Comparison of ENCODE assay signal across 18 cellular contexts in the genomic region with DNA sequence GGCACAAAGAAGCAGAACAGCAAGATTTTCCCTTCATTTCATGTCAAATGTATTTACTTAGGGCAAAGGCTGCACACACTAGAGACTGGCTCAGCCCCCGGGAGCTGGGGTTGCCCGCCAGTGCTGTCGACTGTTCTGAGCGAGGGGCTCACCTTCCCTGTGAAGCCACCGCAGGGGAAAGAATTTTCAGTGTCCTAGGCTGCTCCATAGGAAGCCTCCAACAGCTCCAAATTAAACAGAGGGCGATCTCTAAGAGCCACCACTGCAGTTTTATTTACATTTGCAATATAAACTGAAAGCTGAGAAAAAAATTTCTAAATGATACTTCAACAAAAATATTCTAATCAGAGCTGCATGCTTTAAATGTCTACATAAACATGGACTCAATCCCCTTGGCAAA. TPM values are rescaled to one million over a fixed set of nuclear protein-coding genes. Genes with fewer than 3 reads are reported as not detected.
DNase-seq lines count a peak whose midpoint lies in the region; ATAC-seq and TF ChIP-seq lines count a peak whose summit lies in the region.
"Had no signal": no experiment of that assay in that cellular context is flagged by ENCODE, and none has a peak within 500 bp of the region (broad histone marks: within the 10 kb centered on the region; RNA-seq: fewer than 3 reads in every experiment).

No MANE protein-coding gene starts in this region.

- no peaks in the 10 kb centered on the region for H3K27me3 Mint-ChIP-seq in activated naive CD4-positive, alpha-beta T cell treated with anti-CD3 and anti-CD28 coated beads, Interleukin-2, amount 50 U/mL, for 24 hours
- no peaks in the 10 kb centered on the region for H3K27me3 Mint-ChIP-seq in activated CD8-positive, alpha-beta T cell treated with anti-CD3 and anti-CD28 coated beads for 36 hours
- no peaks in the 10 kb centered on the region for H3K27me3 Mint-ChIP-seq in type B pancreatic cell

- TF ChIP-seq POLR2A in gastroesophageal sphincter (IDR thresholded peaks at IDR 0.05) = no peak

- peaks cover 27% of the 10 kb centered on the region for H3K36me3 Mint-ChIP-seq in activated naive CD4-positive, alpha-beta T cell treated with anti-CD3 and anti-CD28 coated beads, Interleukin-2, amount 50 U/mL, for 24 hours
- H3K36me3 Mint-ChIP-seq in activated CD8-positive, alpha-beta T cell treated with anti-CD3 and anti-CD28 coated beads for 36 hours (ENCODE audit: low read depth) = peaks cover 57% of the 10 kb centered on the region
- H3K36me3 Mint-ChIP-seq in type B pancreatic cell = peaks cover 51% of the 10 kb centered on the region

- peak overlapping the region in 3 of 4 donors; percentile 86 to 88 (median 86) for H3K27ac ChIP-seq in gastroesophageal sphincter
- H3K27ac ChIP-seq: SJSA1 had no signal

- CTCF ChIA-PET in activated CD8-positive, alpha-beta T cell treated with anti-CD3 and anti-CD28 coated beads for 36 hours (lab: Charles Lee) = interaction anchor here (0.8 to 1.3 kb wide), 3 partner anchors 18 to 35 kb away, joined by 3 read pairs; no protein-coding TSS in a partner anchor

- peak overlapping the region; percentile 92 for H3K4me3 Mint-ChIP-seq in activated naive CD4-positive, alpha-beta T cell treated with anti-CD3 and anti-CD28 coated beads, Interleukin-2, amount 50 U/mL, for 24 hours
- no peak overlapping the region for H3K4me3 Mint-ChIP-seq in activated CD8-positive, alpha-beta T cell treated with anti-CD3 and anti-CD28 coated beads for 36 hours
- H3K4me3 Mint-ChIP-seq in type B pancreatic cell = no peak overlapping the region

- no peak for ATAC-seq in activated CD8-positive, alpha-beta T cell treated with anti-CD3 and anti-CD28 coated beads for 36 hours
- ATAC-seq in gastroesophageal sphincter (no peak), GM21529 (IDR thresholded peaks at IDR 0.05; ENCODE audit: unreplicated experiment) (no peak)

- POLR2A ChIA-PET in activated CD8-positive, alpha-beta T cell treated with anti-CD3 and anti-CD28 coated beads for 36 hours (lab: Charles Lee) = interaction anchor here (2.2 to 3.0 kb wide), 2 partner anchors 19 to 20 kb away, joined by 13 to 16 read pairs; no protein-coding TSS in a partner anchor

- H3K4me3 ChIP-seq in gastroesophageal sphincter = no peak overlapping the region
- H3K4me3 ChIP-seq: SJSA1 had no signal

- no peak for TF ChIP-seq CTCF in activated CD8-positive, alpha-beta T cell treated with anti-CD3 and anti-CD28 coated beads for 36 hours (IDR thresholded peaks at IDR 0.05)
- TF ChIP-seq CTCF in gastroesophageal sphincter (IDR thresholded peaks at IDR 0.05) = no peak
- no peak for TF ChIP-seq CTCF in type B pancreatic cell (conservative IDR thresholded peaks at IDR 0.05)

- H3K9me3 ChIP-seq in gastroesophageal sphincter = no peaks in the 10 kb centered on the region
- H3K9me3 ChIP-seq: SJSA1 had no signal

- TF ChIP-seq EP300 in gastroesophageal sphincter (IDR thresholded peaks at IDR 0.05) = no peak

- peaks cover 0 to 75% (median 13%) of the 10 kb centered on the region in 3 donors for H3K4me1 ChIP-seq in gastroesophageal sphincter

- peaks cover 71% of the 10 kb centered on the region for H3K4me1 Mint-ChIP-seq in activated naive CD4-positive, alpha-beta T cell treated with anti-CD3 and anti-CD28 coated beads, Interleukin-2, amount 50 U/mL, for 24 hours
- H3K4me1 Mint-ChIP-seq in activated CD8-positive, alpha-beta T cell treated with anti-CD3 and anti-CD28 coated beads for 36 hours (ENCODE audit: low read depth) = peaks cover 64% of the 10 kb centered on the region
- peaks cover 42% of the 10 kb centered on the region for H3K4me1 Mint-ChIP-seq in type B pancreatic cell (ENCODE audit: unreplicated experiment)

- H3K27ac Mint-ChIP-seq in activated naive CD4-positive, alpha-beta T cell treated with anti-CD3 and anti-CD28 coated beads, Interleukin-2, amount 50 U/mL, for 24 hours = peak overlapping the region; percentile 98
- peak overlapping the region; percentile 90 for H3K27ac Mint-ChIP-seq in activated CD8-positive, alpha-beta T cell treated with anti-CD3 and anti-CD28 coated beads for 36 hours
- H3K27ac Mint-ChIP-seq in type B pancreatic cell = peak overlapping the region; percentile 30

- 32 to 33% methylated on average over 1 to 4 of the region's 6 CpGs for WGBS in gastroesophageal sphincter (ENCODE audit: low coverage in 1 of 2), 2 donors

- intact Hi-C loops in activated CD8-positive, alpha-beta T cell treated with anti-CD3 and anti-CD28 coated beads for 36 hours (cut with micrococcal nuclease) = no loop called here

- in situ Hi-C loops in G401 (cut with HindIII; ENCODE audit: low sequenced_read_pairs) = no loop called here

- H3K9me3 Mint-ChIP-seq in activated naive CD4-positive, alpha-beta T cell treated with anti-CD3 and anti-CD28 coated beads, Interleukin-2, amount 50 U/mL, for 24 hours = no peaks in the 10 kb centered on the region
- no peaks in the 10 kb centered on the region for H3K9me3 Mint-ChIP-seq in activated CD8-positive, alpha-beta T cell treated with anti-CD3 and anti-CD28 coated beads for 36 hours
- no peaks in the 10 kb centered on the region for H3K9me3 Mint-ChIP-seq in type B pancreatic cell

- H3K27me3 ChIP-seq in gastroesophageal sphincter = no peaks in the 10 kb centered on the region
- H3K27me3 ChIP-seq: SJSA1 had no signal

- H3K36me3 ChIP-seq in gastroesophageal sphincter = no peaks in the 10 kb centered on the region

- DNase-seq in activated naive CD4-positive, alpha-beta T cell treated with anti-CD3 and anti-CD28 coated beads, Interleukin-2, amount 50 U/mL, for 16 hours = no peak
- no peak for DNase-seq in activated CD8-positive, alpha-beta T cell treated with anti-CD3 and anti-CD28 coated beads for 36 hours
- DNase-seq in type B pancreatic cell (ENCODE audit: extremely low spot score, unreplicated experiment) (no peak), G401 (ENCODE audit: low spot score) (no peak)
- no peak for DNase-seq in NK-92 treated with Interleukin-12 subunit alpha and Interleukin-12 subunit beta, amount 100 ng/mL, for 24 hours (lab: John Stamatoyannopoulos, UW)
- DNase-seq: activated CD4-positive, CD25-positive, alpha-beta regulatory T cell treated with anti-CD3 and anti-CD28 coated beads, Interleukin-2, amount 50 U/mL, for 72 hours; activated T-cell treated with anti-CD3 and anti-CD28 coated beads for 4 hours; erythroblast; KG1; NCI-H187; NCI-H2227 treated with DMSO at 0.1 percent for 48 hours; NCI-H82; stimulated activated CD4-positive, alpha-beta T cell treated with anti-CD3 and anti-CD28 coated beads, Interleukin-4, amount 100 ng/mL, for 24 hours; T1000 had no signal

RNA-seq across cellular contexts. Expression of gene UXS1, which starts 54.0 kb away (rescaled TPM):
- total RNA-seq in activated CD8-positive, alpha-beta T cell treated with anti-CD3 and anti-CD28 coated beads for 36 hours = 10 to 100 TPM; 47.4 to 47.8 TPM
- total RNA-seq in gastroesophageal sphincter = 10 to 100 TPM; 34.7 to 58.9 (median 52.1) TPM
- 55.5 and 58.5 TPM in 2 replicates for total RNA-seq in type B pancreatic cell (ENCODE audit: low replicate concordance)
- total RNA-seq in G401 (2014; rRNA removed; shearing (Covaris generic)) = 20.1 and 29.0 TPM in 2 replicates

Comparison
In these comparisons a context has a peak if more than half of its experiments do, and no peak if none do; other contexts are left out.
1. H3K27ac Mint-ChIP-seq: peak in every context shown above with its lines; median percentile 98 in activated naive CD4-positive, alpha-beta T cell treated with anti-CD3 and anti-CD28 coated beads, Interleukin-2, amount 50 U/mL, for 24 hours; 90 in activated CD8-positive, alpha-beta T cell treated with anti-CD3 and anti-CD28 coated beads for 36 hours; 30 in type B pancreatic cell.